ENCODE assay signal across 10 cellular contexts in the genomic region with DNA sequence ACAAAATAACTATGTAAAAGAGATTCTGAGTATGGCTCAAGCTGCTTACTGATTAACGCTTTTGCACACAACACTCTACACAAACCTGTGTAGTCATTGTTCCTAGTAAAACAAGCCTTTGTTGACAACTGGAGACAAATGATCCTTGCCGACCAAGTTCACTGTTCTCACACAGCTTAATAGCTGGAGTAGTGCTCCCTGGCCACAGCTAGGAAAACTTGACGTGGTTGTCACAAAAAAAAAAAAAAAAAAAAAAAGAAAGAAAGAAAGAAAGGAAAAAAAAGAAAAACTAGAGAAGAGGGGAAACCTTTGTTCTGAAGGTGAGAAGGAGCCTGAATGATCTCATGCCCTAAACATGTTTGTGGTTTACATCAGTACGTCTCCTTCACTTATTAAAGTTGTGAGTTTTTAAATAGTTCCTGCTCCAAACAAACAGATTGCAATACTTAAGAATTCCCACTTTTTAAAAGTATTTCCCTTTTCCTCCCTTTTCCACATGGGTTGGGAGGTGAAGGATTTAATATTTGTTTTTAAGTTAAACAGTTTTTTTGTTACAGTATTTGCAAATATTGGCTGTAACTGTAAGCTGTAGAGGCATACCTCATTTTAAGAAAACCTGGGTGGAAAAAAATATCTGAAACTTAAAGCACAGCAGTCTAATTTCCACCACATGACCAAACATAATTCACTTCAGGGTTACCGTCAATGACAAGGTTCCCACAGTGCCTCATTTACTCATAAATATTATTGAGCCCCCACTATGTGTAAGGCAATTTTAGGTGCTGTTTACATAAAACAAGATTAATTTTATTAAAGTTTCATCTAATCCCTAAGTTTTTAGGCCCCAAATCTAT.
DNase-seq lines count a peak whose midpoint lies in the region; ATAC-seq and TF ChIP-seq lines count a peak whose summit lies in the region.
"Had no signal": no experiment of that assay in that cellular context is flagged by ENCODE, and none has a peak within 500 bp of the region (broad histone marks: within the 10 kb centered on the region; RNA-seq: fewer than 3 reads in every experiment).

No MANE protein-coding gene starts in this region.

- no peak overlapping the region for H3K23ac ChIP-seq in H9 (ENCODE audit: insufficient read length, low read depth, low read length)

- H3K4ac ChIP-seq in H9 (ENCODE audit: low read depth, low read length): no peak overlapping the region

- no peak overlapping the region for H2BK12ac ChIP-seq in H9 (ENCODE audit: insufficient read length, low read depth, low read length)

- no peak overlapping the region for H3K4me3 Mint-ChIP-seq in H9

- H3K27me3 Mint-ChIP-seq in H9 (ENCODE audit: low read depth): no peaks in the 10 kb centered on the region

- H3K36me3 ChIP-seq in skeletal muscle satellite cell (ENCODE audit: insufficient read depth, low read length): no peaks in the 10 kb centered on the region
- H3K36me3 ChIP-seq: esophagus muscularis mucosa had no signal

- H4K5ac ChIP-seq in H9 (ENCODE audit: insufficient read length, low read depth, low read length): no peak overlapping the region

- H4K91ac ChIP-seq in H9 (ENCODE audit: insufficient read length, low read depth, low read length): no peak overlapping the region

- no peaks in the 10 kb centered on the region for H3K9me3 ChIP-seq in H9 (ENCODE audit: control insufficient read depth, low read depth, low read length)
- H3K9me3 ChIP-seq in skeletal muscle satellite cell (replicated peaks; ENCODE audit: low read length): no peaks in the 10 kb centered on the region
- H3K9me3 ChIP-seq: esophagus muscularis mucosa had no signal

- no peak overlapping the region for H3K4me3 ChIP-seq in skeletal muscle satellite cell (ENCODE audit: low read length)
- H3K4me3 ChIP-seq: esophagus muscularis mucosa had no signal

- H2BK120ac ChIP-seq in H9 (ENCODE audit: low read depth, low read length, poor library complexity, severe bottlenecking): no peak overlapping the region

- no peak overlapping the region for H3K9ac ChIP-seq in H9 (ENCODE audit: extremely low read depth, insufficient read length, low read length)
- peak overlapping the region; percentile 11 for H3K9ac ChIP-seq in skeletal muscle satellite cell (ENCODE audit: low read depth, low read length)

- H3K4me1 Mint-ChIP-seq in H9: peaks cover 21 to 23% of the 10 kb centered on the region in 2 experiments

- no peak for ATAC-seq in GM18861 (IDR thresholded peaks at IDR 0.05; ENCODE audit: unreplicated experiment)
- ATAC-seq in HG02970 (IDR thresholded peaks at IDR 0.05; ENCODE audit: low FRiP score, unreplicated experiment): no peak
- ATAC-seq in GM21447 (IDR thresholded peaks at IDR 0.05; ENCODE audit: unreplicated experiment): no peak

- peak overlapping the region; percentile 64 for H3K18ac ChIP-seq in H9 (ENCODE audit: insufficient read length, low read depth, low read length)

- DNase-seq in H9 (no peak), SW480 (ENCODE audit: low spot score) (peak; percentile 34), glomerular visceral epithelial cell (ENCODE audit: extremely low spot score) (peak; percentile 80)
- DNase-seq in activated CD4-positive, alpha-beta T cell treated with anti-CD3 and anti-CD28 coated beads, Interleukin-2, amount 50 U/mL, for 1 hour: no peak
- DNase-seq: NCI-H1092 had no signal

- H3K4me1 ChIP-seq in H9 (ENCODE audit: insufficient read depth, low read length) (0 out of 2 replicates have a peak, but pooled peaks cover 2% of the 10 kb centered on the region), skeletal muscle satellite cell (ENCODE audit: control insufficient read depth, insufficient read depth, low read length) (peaks cover 27% of the 10 kb centered on the region)

- WGBS in H9 (ENCODE audit: extremely low coverage, insufficient read length, low lambda C conversion rate): no CpG with 5 or more reads among the region's 5 CpGs

- H4K8ac ChIP-seq in H9 (replicated peaks; ENCODE audit: insufficient read length, low read depth, low read length): no peak overlapping the region

- H3K56ac ChIP-seq in H9 (ENCODE audit: insufficient read length, low read depth, low read length): no peak overlapping the region

- peaks cover 0 to 15% (median 0%) of the 10 kb centered on the region in 3 experiments; a peak in 1 of 7 replicates for H3K36me3 Mint-ChIP-seq in H9 (ENCODE audit: insufficient read depth in 1 of 3, low read depth in 3 of 3)

- no peaks in the 10 kb centered on the region for H3K79me1 ChIP-seq in H9 (ENCODE audit: insufficient read depth, low read depth, low read length, poor library complexity, severe bottlenecking)

- TF ChIP-seq CTCF in H9 (conservative IDR thresholded peaks at IDR 0.05): no peak

- no peak overlapping the region for H2BK5ac ChIP-seq in H9 (ENCODE audit: insufficient read length, low read length)

- peak overlapping the region; percentile 45 for H2BK20ac ChIP-seq in H9 (ENCODE audit: low read depth, low read length, poor library complexity, severe bottlenecking)

- H3K27ac Mint-ChIP-seq in H9: peak overlapping the region in 2 of 3 experiments; percentile 11 to 39; a peak in 2 of 7 replicates

- H3K27me3 ChIP-seq in H9 (ENCODE audit: insufficient read depth, low read length) (no peaks in the 10 kb centered on the region), skeletal muscle satellite cell (ENCODE audit: control insufficient read depth, insufficient read depth, low read length) (no peaks in the 10 kb centered on the region)
- H3K27me3 ChIP-seq: esophagus muscularis mucosa had no signal

- no peak overlapping the region for H2BK15ac ChIP-seq in H9 (ENCODE audit: low read depth, low read length)

- H3K9me3 Mint-ChIP-seq in H9: peaks cover 0 to 4% of the 10 kb centered on the region in 2 experiments; a peak in 2 of 5 replicates

- H3K79me2 ChIP-seq in H9 (ENCODE audit: insufficient read depth, low read length): no peaks in the 10 kb centered on the region

- no peaks in the 10 kb centered on the region for H4K20me1 ChIP-seq in H9 (ENCODE audit: control insufficient read depth, insufficient read depth, insufficient read length)

- no peak overlapping the region for H2AK5ac ChIP-seq in H9 (ENCODE audit: insufficient read length, low read length)

- H2AFZ ChIP-seq in H9 (ENCODE audit: low read length): no peak overlapping the region

- H3K4me2 ChIP-seq in H9 (ENCODE audit: insufficient read depth, insufficient read length, low read length) (no peak overlapping the region), skeletal muscle satellite cell (ENCODE audit: low read length) (peak overlapping the region; percentile 50)

- H3K23me2 ChIP-seq in H9 (ENCODE audit: insufficient read length, low read depth, low read length, poor library complexity, severe bottlenecking): no peaks in the 10 kb centered on the region

- peak overlapping the region; percentile 61 for H3K27ac ChIP-seq in H9 (ENCODE audit: insufficient read length, low read depth, low read length)
- H3K27ac ChIP-seq: esophagus muscularis mucosa had no signal

- H3K14ac ChIP-seq in H9 (ENCODE audit: insufficient read depth, low read length): no peak overlapping the region

- H3T11ph ChIP-seq in H9 (ENCODE audit: low read length): no peak overlapping the region

Comparison
In these comparisons a context has a peak if more than half of its experiments do, and no peak if none do; other contexts are left out.
1. DNase-seq: peak in SW480 (single experiment) and glomerular visceral epithelial cell (single experiment); none in H9 (single experiment) and activated CD4-positive, alpha-beta T cell treated with anti-CD3 and anti-CD28 coated beads, Interleukin-2, amount 50 U/mL, for 1 hour (single experiment).